8 cellular contexts compared by ENCODE assay signal in genomic region chr3:52685285-52685704, GRCh38. TPM values are rescaled to one million over a fixed set of nuclear protein-coding genes. Genes with fewer than 3 reads are reported as not detected.
DNase-seq lines count a peak whose midpoint lies in the region; ATAC-seq and TF ChIP-seq lines count a peak whose summit lies in the region.

No MANE protein-coding gene starts in this region.

- H3K36me3 Mint-ChIP-seq in chondrocyte (ENCODE audit: low read depth), result peaks cover 19% of the 10 kb centered on the region

- H3K4me1 Mint-ChIP-seq in chondrocyte (ENCODE audit: low read depth), result peaks cover 67% of the 10 kb centered on the region

- no peaks in the 10 kb centered on the region for H3K27me3 ChIP-seq in layer of hippocampus (ENCODE audit: control insufficient read depth, insufficient read depth, low read length)

- H3K27ac ChIP-seq in layer of hippocampus (ENCODE audit: low read depth, low read length), result peak overlapping the region; percentile 99

- peak overlapping the region; percentile 80 for H3K4me3 Mint-ChIP-seq in chondrocyte (ENCODE audit: unreplicated experiment)

- H3K27me3 Mint-ChIP-seq in chondrocyte (ENCODE audit: low read depth), result no peaks in the 10 kb centered on the region

- peak overlapping the region; percentile 91 for H3K4me3 ChIP-seq in AG04449 (ENCODE audit: low read depth, low read length)

- ATAC-seq in GM18870 (IDR thresholded peaks at IDR 0.05; ENCODE audit: unreplicated experiment) (peak; percentile 37), HG03103 (IDR thresholded peaks at IDR 0.05; ENCODE audit: low read depth, unreplicated experiment) (peak; percentile 59)
- ATAC-seq in activated CD4-positive, CD25-positive, alpha-beta regulatory T cell treated with anti-CD3 and anti-CD28 coated beads, Interleukin-2, amount 50 U/mL, for 24 hours, result peak; percentile 73 to 77

- no peaks in the 10 kb centered on the region for H3K9me3 Mint-ChIP-seq in chondrocyte (ENCODE audit: low read depth)

- POLR2A ChIA-PET in AG04449 (lab: Yijun Ruan, JAX), result interaction anchor here (0.6 to 1.5 kb wide), 2 partner anchors 8 to 21 kb away, joined by 3 to 4 read pairs; partner anchors contain the start of genes GLT8D1 and SPCS1

- CTCF ChIA-PET in AG04449 (lab: Yijun Ruan, JAX), result no interaction called here

- H3K27ac Mint-ChIP-seq in chondrocyte (ENCODE audit: unreplicated experiment), result peak overlapping the region; percentile 93

- TF ChIP-seq CTCF in AG04449 (IDR thresholded peaks at IDR 0.05; ENCODE audit: insufficient read depth, low read length, missing control alignments) (no peak), chondrocyte (IDR thresholded peaks at IDR 0.05) (no peak)

- DNase-seq in AG04449 (ENCODE audit: low read depth, low spot score) (no peak), NCI-H2227 treated with DMSO at 0.1 percent for 48 hours (lab: John Stamatoyannopoulos, UW) (peak; percentile 41), chondrocyte (ENCODE audit: low spot score) (no peak)
- peak; percentile 44 to 74 for DNase-seq in stimulated activated CD4-positive, alpha-beta T cell treated with anti-CD3 and anti-CD28 coated beads, Interleukin-1b, Interleukin-23, amount 100 ng/mL, for 4 hours (ENCODE audit: low read depth in 2 of 2)

RNA-seq across cellular contexts. Expression of gene PBRM1, which starts 0.4 kb away (rescaled TPM):
- 66.1 to 76.0 TPM (median 69.0 TPM) in 3 replicates for total RNA-seq in chondrocyte

RNA-seq across cellular contexts. Expression of gene GNL3, which starts 0.5 kb away (rescaled TPM):
- 61.5 to 91.9 TPM (median 66.4 TPM) in 3 replicates for total RNA-seq in chondrocyte

RNA-seq across cellular contexts. Expression of gene GLT8D1, which starts 20.3 kb away (rescaled TPM):
- 90.7 to 124 TPM (median 91.2 TPM) in 3 replicates for total RNA-seq in chondrocyte

RNA-seq across cellular contexts. Expression of gene SPCS1, which starts 20.6 kb away (rescaled TPM):
- 106 to 135 TPM (median 110 TPM) in 3 replicates for total RNA-seq in chondrocyte

Comparison
In these comparisons a context has a peak if more than half of its experiments do, and no peak if none do; other contexts are left out.
1. DNase-seq: peak in NCI-H2227 treated with DMSO at 0.1 percent for 48 hours (single experiment) and stimulated activated CD4-positive, alpha-beta T cell treated with anti-CD3 and anti-CD28 coated beads, Interleukin-1b, Interleukin-23, amount 100 ng/mL, for 4 hours (2 of 2); none in AG04449 (single experiment) and chondrocyte (single experiment).
2. Peak in every context shown above with its lines, with median percentiles within 50 percentile points of each other: ATAC-seq.